Comparison of ENCODE assay signal across 6 cellular contexts in the genomic region with DNA sequence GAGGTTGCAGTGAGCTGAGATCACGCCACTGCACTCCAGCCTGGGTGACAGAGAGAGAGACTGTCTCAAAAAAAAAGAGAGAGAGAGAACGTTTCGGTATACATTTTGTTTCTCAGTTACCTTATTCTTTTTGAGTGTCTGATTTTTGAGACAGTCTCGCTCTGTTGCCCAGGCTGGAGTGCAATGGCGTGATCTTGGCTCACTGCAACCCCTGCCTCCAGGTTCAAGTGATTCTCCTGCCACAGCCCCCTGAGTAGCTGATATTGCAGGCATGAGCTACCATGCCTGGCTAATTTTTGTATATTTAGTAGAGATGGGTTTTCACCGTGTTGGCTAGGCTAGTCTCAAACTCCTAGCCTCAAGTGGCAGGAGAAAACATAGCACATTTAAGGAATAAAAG. TPM values are rescaled to one million over a fixed set of nuclear protein-coding genes. Genes with fewer than 3 reads are reported as not detected.
"Had no signal": no experiment of that assay in that cellular context is flagged by ENCODE, and none has a peak within 500 bp of the region (broad histone marks: within the 10 kb centered on the region; RNA-seq: fewer than 3 reads in every experiment).

No MANE protein-coding gene starts in this region.

RNA-seq across cellular contexts. Expression of gene POU1F1, which starts 28.2 kb away (rescaled TPM):
- total RNA-seq: HepG2, HT-29, HT1080, IMR-90, K562 had no signal
- polyA plus RNA-seq: HepG2, IgD-negative memory B cell, IMR-90, K562 had no signal
